8 cellular contexts compared by ENCODE assay signal in the genomic region with DNA sequence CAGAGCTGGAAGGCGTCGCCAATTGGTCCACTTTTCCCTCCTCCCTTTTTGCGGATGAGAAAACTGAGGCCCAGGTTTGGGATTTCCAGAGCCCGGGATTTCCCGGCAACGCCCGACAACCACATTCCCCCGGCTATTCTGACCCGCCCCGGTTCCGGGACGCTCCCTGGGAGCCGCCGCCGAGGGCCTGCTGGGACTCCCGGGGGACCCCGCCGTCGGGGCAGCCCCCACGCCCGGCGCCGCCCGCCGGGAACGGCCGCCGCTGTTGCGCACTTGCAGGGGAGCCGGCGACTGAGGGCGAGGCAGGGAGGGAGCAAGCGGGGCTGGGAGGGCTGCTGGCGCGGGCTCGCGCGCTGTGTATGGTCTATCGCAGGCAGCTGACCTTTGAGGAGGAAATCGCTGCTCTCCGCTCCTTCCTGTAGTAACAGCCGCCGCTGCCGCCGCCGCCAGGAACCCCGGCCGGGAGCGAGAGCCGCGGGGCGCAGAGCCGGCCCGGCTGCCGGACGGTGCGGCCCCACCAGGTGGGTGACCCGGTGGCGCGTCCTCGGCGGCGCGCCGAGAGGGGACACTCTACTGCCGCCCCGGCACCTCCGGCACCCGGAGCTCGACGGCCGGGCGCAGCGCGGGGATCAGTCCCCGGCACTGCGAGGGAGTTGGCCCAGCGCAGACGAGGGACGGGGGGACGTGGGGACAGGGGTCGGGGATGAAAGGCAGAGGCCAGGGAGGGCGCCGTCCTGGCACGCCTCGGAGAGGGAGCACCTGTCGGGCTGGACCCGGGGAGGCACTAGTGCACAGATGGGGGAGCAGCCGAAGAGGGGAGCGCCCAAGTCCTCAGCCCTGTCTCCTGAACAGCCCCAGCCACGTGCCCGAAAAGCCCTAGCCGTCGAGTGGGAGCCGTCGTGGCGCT. TPM values are rescaled to one million over a fixed set of nuclear protein-coding genes. Genes with fewer than 3 reads are reported as not detected.
DNase-seq lines count a peak whose midpoint lies in the region; ATAC-seq and TF ChIP-seq lines count a peak whose summit lies in the region.

A gene (plus strand): TSS at position 421 of the 907 bp plus-strand sequence. CDS start 914 bp downstream, outside the sequence.

- H3K9ac ChIP-seq in neural progenitor cell (no peak within 1 kb of the TSS), subcutaneous abdominal adipose tissue (ENCODE audit: low read length in 5 of 5) (peak within 1 kb of the TSS; percentile 82 to 95 (median 87))

- no peaks in the 10 kb centered on the region for H3K79me2 ChIP-seq in neural progenitor cell (ENCODE audit: low read depth)

- H3K4me3 ChIP-seq in GM12864 (ENCODE audit: low read depth, low read length) (peak within 1 kb of the TSS; percentile 63), neural progenitor cell (peak within 1 kb of the TSS; percentile 58), subcutaneous abdominal adipose tissue (ENCODE audit: low read depth in 1 of 5, low read length in 5 of 5) (peak within 1 kb of the TSS; percentile 63 to 79 (median 68))

- H3K27ac ChIP-seq in neural progenitor cell = no peak within 1 kb of the TSS
- peak within 1 kb of the TSS; percentile 100 for H3K27ac ChIP-seq in subcutaneous abdominal adipose tissue (ENCODE audit: low read depth, low read length)

- peak within 1 kb of the TSS; percentile 89 for H3K4me2 ChIP-seq in neural progenitor cell

- peak within 1 kb of the TSS; percentile 78 for H3K4me3 Mint-ChIP-seq in neural progenitor cell

- peaks cover 2% of the 10 kb centered on the region for H3K9me3 Mint-ChIP-seq in neural progenitor cell

- H3K4me1 Mint-ChIP-seq in neural progenitor cell = peaks cover 15% of the 10 kb centered on the region

- no peaks in the 10 kb centered on the region for H3K36me3 ChIP-seq in neural progenitor cell
- peaks cover 0 to 14% (median 3%) of the 10 kb centered on the region in 5 donors for H3K36me3 ChIP-seq in subcutaneous abdominal adipose tissue (ENCODE audit: control insufficient read depth in 5 of 5, insufficient read depth in 5 of 5, low read length in 5 of 5)

- peak; percentile 50 for ATAC-seq in HG03108 (IDR thresholded peaks at IDR 0.05; ENCODE audit: unreplicated experiment)

- peaks cover 25% of the 10 kb centered on the region for H3K27me3 Mint-ChIP-seq in neural progenitor cell (ENCODE audit: insufficient read depth, low read depth)

- H3K9me3 ChIP-seq in neural progenitor cell (ENCODE audit: low read depth) (no peaks in the 10 kb centered on the region), subcutaneous abdominal adipose tissue (ENCODE audit: control insufficient read depth in 5 of 5, low read length in 5 of 5) (no peaks in the 10 kb centered on the region)

- H2AFZ ChIP-seq in neural progenitor cell (replicated peaks) = peak within 1 kb of the TSS; percentile 92

- no peak for DNase-seq in GM12864 (ENCODE audit: low read depth)
- peak; percentile 78 for DNase-seq in RKO (ENCODE audit: low spot score)
- DNase-seq in activated naive CD4-positive, alpha-beta T cell (lab: John Stamatoyannopoulos, UW) = peak; percentile 31 to 69 (median 53)
- DNase-seq in foreskin melanocyte = peak; percentile 73
- peak; percentile 82 for DNase-seq in neural progenitor cell (ENCODE audit: low spot score)
- no peak for DNase-seq in NCI-H1105 treated with DMSO at 0.1 percent for 48 hours (lab: John Stamatoyannopoulos, UW)

- no peaks in the 10 kb centered on the region for H3K36me3 Mint-ChIP-seq in neural progenitor cell

- TF ChIP-seq CTCF in GM12864 (IDR thresholded peaks at IDR 0.05; ENCODE audit: low read depth, low read length, missing control alignments) (no peak), neural progenitor cell (IDR thresholded peaks at IDR 0.05) (no peak)

- H3F3A ChIP-seq in neural progenitor cell (ENCODE audit: low read depth) = peaks cover 10% of the 10 kb centered on the region

- H3K27ac Mint-ChIP-seq in neural progenitor cell = peak within 1 kb of the TSS; percentile 14

- H3K27me3 ChIP-seq in neural progenitor cell (peaks cover 39% of the 10 kb centered on the region), subcutaneous abdominal adipose tissue (ENCODE audit: control insufficient read depth in 5 of 5, insufficient read depth in 4 of 5, low read length in 5 of 5) (no peaks in the 10 kb centered on the region)

- H4K20me1 ChIP-seq in neural progenitor cell (ENCODE audit: low read depth) = no peaks in the 10 kb centered on the region

- H3K4me1 ChIP-seq in neural progenitor cell (peaks cover under 1% of the 10 kb centered on the region), subcutaneous abdominal adipose tissue (ENCODE audit: control insufficient read depth in 5 of 5, insufficient read depth in 5 of 5, low read length in 5 of 5) (peaks cover 11 to 74% (median 61%) of the 10 kb centered on the region in 5 donors)

RNA-seq across cellular contexts. Expression of the gene that starts here (rescaled TPM):
- total RNA-seq in neural progenitor cell (ENCODE audit: low replicate concordance) = 6.7 and 10.0 TPM in 2 replicates

Comparison
In these comparisons a context has a peak if more than half of its experiments do, and no peak if none do; other contexts are left out.
1. DNase-seq: peak in RKO (single experiment), activated naive CD4-positive, alpha-beta T cell (4 of 4), foreskin melanocyte (single experiment) and neural progenitor cell (single experiment); none in GM12864 (single experiment) and NCI-H1105 treated with DMSO at 0.1 percent for 48 hours (single experiment).
2. Peak in every context shown above with its lines, with median percentiles within 50 percentile points of each other: H3K4me3 ChIP-seq.